In genomic region chr11:61102667-61103491, GRCh38 we compare ENCODE assay signal across 13 cellular contexts. TPM values are rescaled to one million over a fixed set of nuclear protein-coding genes. Genes with fewer than 3 reads are reported as not detected.
DNase-seq lines count a peak whose midpoint lies in the region; ATAC-seq and TF ChIP-seq lines count a peak whose summit lies in the region.
"Had no signal": no experiment of that assay in that cellular context is flagged by ENCODE, and none has a peak within 500 bp of the region (broad histone marks: within the 10 kb centered on the region; RNA-seq: fewer than 3 reads in every experiment).

No MANE protein-coding gene starts in this region.

- H3K27ac ChIP-seq in transverse colon, result peak overlapping the region; percentile 32 to 61 (median 43)
- H3K27ac ChIP-seq in tibial nerve, result peak overlapping the region in 1 of 4 donors; percentile 70

- no peaks in the 10 kb centered on the region for H3K9me3 ChIP-seq in mucosa of stomach (ENCODE audit: control insufficient read depth, low read length)
- H3K9me3 ChIP-seq in transverse colon, result no peaks in the 10 kb centered on the region
- no peaks in the 10 kb centered on the region for H3K9me3 ChIP-seq in tibial nerve

- H3K36me3 Mint-ChIP-seq in activated naive CD4-positive, alpha-beta T cell treated with anti-CD3 and anti-CD28 coated beads, Interleukin-2, amount 50 U/mL, for 72 hours, result peaks cover 47 to 50% of the 10 kb centered on the region in 2 donors

- TF ChIP-seq POLR2A in transverse colon (IDR thresholded peaks at IDR 0.05) (no peak), tibial nerve (IDR thresholded peaks at IDR 0.05) (no peak)

- peaks cover 0 to 9% of the 10 kb centered on the region in 2 donors for H3K9me3 Mint-ChIP-seq in activated naive CD4-positive, alpha-beta T cell treated with anti-CD3 and anti-CD28 coated beads, Interleukin-2, amount 50 U/mL, for 72 hours
- H3K9me3 Mint-ChIP-seq: activated naive CD4-positive, alpha-beta T cell treated with anti-CD3 and anti-CD28 coated beads, Interleukin-2, amount 50 U/mL, for 24 hours had no signal

- 83% methylated on average over 20 of the region's 20 CpGs; no CpG with 5 or more reads in 1 of the 2 donors for WGBS in transverse colon (ENCODE audit: low coverage in 1 of 2), 2 donors
- 83% methylated on average over 18 to 19 of the region's 20 CpGs for WGBS in tibial nerve, 2 donors

- peak overlapping the region; percentile 61 for H3K9ac ChIP-seq in mucosa of stomach (ENCODE audit: low read length)

- H3K4me1 ChIP-seq in mucosa of stomach (ENCODE audit: control insufficient read depth, insufficient read depth, low read length) (peaks cover 15% of the 10 kb centered on the region), transverse colon (no peaks in the 10 kb centered on the region), tibial nerve (no peaks in the 10 kb centered on the region)

- TF ChIP-seq CTCF in transverse colon (IDR thresholded peaks at IDR 0.05) (no peak), tibial nerve (IDR thresholded peaks at IDR 0.05) (no peak)

- intact Hi-C loops in transverse colon (cut with DNase I; ENCODE audit: low total_unique reads), result no loop called here

- no peak for TF ChIP-seq EP300 in transverse colon (IDR thresholded peaks at IDR 0.05; ENCODE audit: low read depth)
- TF ChIP-seq EP300 in tibial nerve (IDR thresholded peaks at IDR 0.05), result no peak

- no peak overlapping the region for H3K4me3 ChIP-seq in mucosa of stomach (ENCODE audit: low read length)
- H3K4me3 ChIP-seq in transverse colon, result peak overlapping the region in 2 of 4 donors; percentile 2 to 14
- peak overlapping the region in 1 of 4 donors; percentile 4 for H3K4me3 ChIP-seq in tibial nerve

- in situ Hi-C loops in transverse colon (cut with MboI; ENCODE audit: low pct_ligation_motif_present in 1 of 4, low pct_unique_long_range_greater_than_20kb in 1 of 4, low sequenced_read_pairs in 3 of 4), result no loop called here

- peak; percentile 77 for DNase-seq in activated effector memory CD4-positive, alpha-beta T cell treated with anti-CD3 and anti-CD28 coated beads, Interleukin-2, amount 50 U/mL, for 16 hours
- no peak for DNase-seq in activated effector memory CD4-positive, alpha-beta T cell treated with Interleukin-2 at 50 U/mL for 16 hours
- DNase-seq in activated naive CD4-positive, alpha-beta T cell treated with anti-CD3 and anti-CD28 coated beads, Interleukin-2, amount 50 U/mL, for 72 hours (ENCODE audit: low spot score in 2 of 2), result no peak
- DNase-seq in transverse colon (no peak), tibial nerve (ENCODE audit: low spot score in 2 of 2) (no peak), OCI-M2 (lab: John Stamatoyannopoulos, UW; ENCODE audit: unreplicated experiment) (no peak), NCI-H226 (no peak)
- DNase-seq: DMS79, NCI-H1048, NCI-H510A treated with DMSO at 0.1 percent for 48 hours, RPMI8226 had no signal

- ATAC-seq in activated naive CD4-positive, alpha-beta T cell treated with anti-CD3 and anti-CD28 coated beads, Interleukin-2, amount 50 U/mL, for 72 hours, result peak; percentile 46 to 73

- peak overlapping the region in 1 of 2 donors; percentile 95 for H3K27ac Mint-ChIP-seq in activated naive CD4-positive, alpha-beta T cell treated with anti-CD3 and anti-CD28 coated beads, Interleukin-2, amount 50 U/mL, for 72 hours
- H3K27ac Mint-ChIP-seq: activated naive CD4-positive, alpha-beta T cell treated with anti-CD3 and anti-CD28 coated beads, Interleukin-2, amount 50 U/mL, for 24 hours had no signal

- H3K27me3 ChIP-seq in mucosa of stomach (ENCODE audit: control insufficient read depth, insufficient read depth, low read length) (no peaks in the 10 kb centered on the region), transverse colon (no peaks in the 10 kb centered on the region), tibial nerve (no peaks in the 10 kb centered on the region)

- no peaks in the 10 kb centered on the region for H3K36me3 ChIP-seq in mucosa of stomach (ENCODE audit: control insufficient read depth, insufficient read depth, low read length)
- H3K36me3 ChIP-seq in transverse colon, result no peaks in the 10 kb centered on the region
- no peaks in the 10 kb centered on the region for H3K36me3 ChIP-seq in tibial nerve

RNA-seq across cellular contexts. Expression of gene CD5, which starts 0.6 kb away (rescaled TPM):
- total RNA-seq in activated naive CD4-positive, alpha-beta T cell treated with anti-CD3 and anti-CD28 coated beads, Interleukin-2, amount 50 U/mL, for 72 hours, result 100 to 1,000 TPM; 227 to 294 TPM
- total RNA-seq in transverse colon (1 to 10 TPM in 3 of 4 donors, not detected in 1; 1.6 to 7.5 (median 3.7) TPM), tibial nerve (1 to 10 TPM in 1 of 4 donors, under 1 TPM in 3; 0.20 to 1.8 (median 0.43) TPM)

RNA-seq across cellular contexts. Expression of gene VPS37C, which starts 58.3 kb away (rescaled TPM):
- 10 to 100 TPM; 10.2 to 10.9 TPM for total RNA-seq in activated naive CD4-positive, alpha-beta T cell treated with anti-CD3 and anti-CD28 coated beads, Interleukin-2, amount 50 U/mL, for 72 hours
- total RNA-seq in transverse colon (10 to 100 TPM in 3 of 4 donors, 1 to 10 TPM in 1; 8.6 to 23.3 (median 20.5) TPM), tibial nerve (10 to 100 TPM; 11.8 to 22.2 (median 13.6) TPM)

Comparison
In these comparisons a context has a peak if more than half of its experiments do, and no peak if none do; other contexts are left out.
1. RNA of gene CD5, which starts 0.6 kb away (total RNA-seq): 227 to 294 TPM in activated naive CD4-positive, alpha-beta T cell treated with anti-CD3 and anti-CD28 coated beads, Interleukin-2, amount 50 U/mL, for 72 hours; 1.6 to 7.5 TPM in transverse colon and 0.20 to 1.8 TPM in tibial nerve; every median in the first group is over 10 times any median in the second.